In genomic region chr10:105774351-105774750, GRCh38 we compare ENCODE assay signal across 3 cellular contexts.
TF ChIP-seq lines count a peak whose summit lies in the region.

No MANE protein-coding gene starts in this region.

TF ChIP-seq in SK-N-SH, 30 proteins besides CTCF, POLR2A, EP300 and RAD21 (continued from another document):
- no peak for TF ChIP-seq SMC3 (IDR thresholded peaks at IDR 0.05; ENCODE audit: low read depth, low read length)

TF ChIP-seq in SK-N-SH treated with all-trans-retinoic acid at 6 μM for 48 hours, 23 proteins besides CTCF, POLR2A, EP300 and RAD21 (continued from another document):
- TF ChIP-seq CSRNP3 (CRISPR knock-in tag; IDR thresholded peaks at IDR 0.05) (no peak), GLIS3 (CRISPR knock-in tag; IDR thresholded peaks at IDR 0.05) (no peak), ZNF70 (CRISPR knock-in tag; IDR thresholded peaks at IDR 0.05) (no peak), BACH2 (CRISPR knock-in tag; IDR thresholded peaks at IDR 0.05; ENCODE audit: borderline replicate concordance) (no peak), RARB (CRISPR knock-in tag; IDR thresholded peaks at IDR 0.05) (no peak), CREB5 (CRISPR knock-in tag; IDR thresholded peaks at IDR 0.05; ENCODE audit: low read depth) (no peak), TOX (CRISPR knock-in tag; IDR thresholded peaks at IDR 0.05; ENCODE audit: borderline replicate concordance) (no peak), CSDC2 (CRISPR knock-in tag; IDR thresholded peaks at IDR 0.05) (no peak), TSHZ2 (CRISPR knock-in tag; IDR thresholded peaks at IDR 0.05) (no peak)

TF ChIP-seq in H1, 55 proteins besides CTCF, POLR2A, EP300 and RAD21 (continued from another document):
- no peak for TF ChIP-seq SP2 (IDR thresholded peaks at IDR 0.05; ENCODE audit: low read length)
- TF ChIP-seq SIRT6 (IDR thresholded peaks at IDR 0.05; ENCODE audit: low read length): no peak
- no peak for TF ChIP-seq YY1 (IDR thresholded peaks at IDR 0.05; ENCODE audit: low read depth, low read length)
- no peak for TF ChIP-seq BACH1 (IDR thresholded peaks at IDR 0.05; ENCODE audit: low read length)
- no peak for TF ChIP-seq TAF7 (optimal IDR thresholded peaks at IDR 0.05; ENCODE audit: borderline replicate concordance, low read depth, low read length)
TF ChIP-seq in H1: peak in this region for 0.
